10 cellular contexts compared by ENCODE assay signal in genomic region chr2:122960727-122961641, GRCh38.
DNase-seq lines count a peak whose midpoint lies in the region; ATAC-seq and TF ChIP-seq lines count a peak whose summit lies in the region.
"Had no signal": no experiment of that assay in that cellular context is flagged by ENCODE, and none has a peak within 500 bp of the region (broad histone marks: within the 10 kb centered on the region; RNA-seq: fewer than 3 reads in every experiment).

No MANE protein-coding gene starts in this region.

- CTCF ChIA-PET in Caco-2 (lab: Charles Lee) (interaction anchor here (0.6 kb wide), 1 partner anchor 638 kb away, joined by 3 read pairs; no protein-coding TSS in a partner anchor), HEK293T (lab: Yijun Ruan, JAX) (no interaction called here)

- H3K4me1 ChIP-seq in SJCRH30 (peaks cover 11% of the 10 kb centered on the region), Caco-2 (no peaks in the 10 kb centered on the region)

- H3K27me3 ChIP-seq in SJCRH30, result no peaks in the 10 kb centered on the region
- H3K27me3 ChIP-seq in Caco-2 (replicated peaks; ENCODE audit: control insufficient read depth, insufficient read depth, low read length), result no peaks in the 10 kb centered on the region
- H3K27me3 ChIP-seq: neutrophil had no signal

- H3K4me1 Mint-ChIP-seq in Caco-2 (ENCODE audit: low read depth, unreplicated experiment), result no peaks in the 10 kb centered on the region

- no peaks in the 10 kb centered on the region for H3K9me3 Mint-ChIP-seq in Caco-2 (ENCODE audit: unreplicated experiment)

- H3K4me3 ChIP-seq in SJCRH30, result no peak overlapping the region
- no peak overlapping the region for H3K4me3 ChIP-seq in Caco-2 (ENCODE audit: low read depth, low read length)
- H3K4me3 ChIP-seq: SK-N-MC had no signal

- no peak overlapping the region for H3K4me3 Mint-ChIP-seq in Caco-2 (ENCODE audit: unreplicated experiment)

- no peak for TF ChIP-seq CTCF in Caco-2 (IDR thresholded peaks at IDR 0.05; ENCODE audit: insufficient read depth in 1 of 2, low read depth in 1 of 2, low read length in 1 of 2, severe bottlenecking in 1 of 2, unreplicated experiment in 1 of 2)

- H3K27me3 Mint-ChIP-seq in Caco-2 (ENCODE audit: insufficient read depth, unreplicated experiment), result no peaks in the 10 kb centered on the region

- H3K9me3 ChIP-seq in SJCRH30 (replicated peaks), result no peaks in the 10 kb centered on the region
- H3K9me3 ChIP-seq in Caco-2, result no peaks in the 10 kb centered on the region
- H3K9me3 ChIP-seq: neutrophil had no signal

- H3K36me3 ChIP-seq in SJCRH30 (no peaks in the 10 kb centered on the region), Caco-2 (ENCODE audit: control insufficient read depth, insufficient read depth, low read length) (no peaks in the 10 kb centered on the region)
- H3K36me3 ChIP-seq: neutrophil had no signal

- BruUV-seq in Caco-2 (replicated peaks; lab: Mats Ljungman, UMichigan), result no TSS peak

- ATAC-seq in HG02870 (IDR thresholded peaks at IDR 0.05; ENCODE audit: unreplicated experiment), result no peak

- peak overlapping the region; percentile 26 for H3K27ac ChIP-seq in SJCRH30
- H3K27ac ChIP-seq: neutrophil, SK-N-MC had no signal

- H3K27ac Mint-ChIP-seq in Caco-2 (ENCODE audit: unreplicated experiment), result no peak overlapping the region

- POLR2A ChIA-PET in Caco-2 (lab: Charles Lee) (no interaction called here), HEK293T (lab: Yijun Ruan, JAX) (no interaction called here)

- DNase-seq in ELR (ENCODE audit: low read depth) (peak; percentile 84), NCI-H1694 treated with DMSO at 0.1 percent for 48 hours (lab: John Stamatoyannopoulos, UW) (peak; percentile 20), SJCRH30 (peak; percentile 44 to 71), kidney glomerular epithelial cell (lab: John Stamatoyannopoulos, UW) (peak; percentile 80), Caco-2 (no peak), HEK293T (ENCODE audit: extremely low spot score) (no peak), HUDEP-2 (lab: John Stamatoyannopoulos, UW; ENCODE audit: unreplicated experiment in 76 of 76) (no peak)

- no peaks in the 10 kb centered on the region for H3K36me3 Mint-ChIP-seq in Caco-2 (ENCODE audit: insufficient read depth, unreplicated experiment)

- intact Hi-C loops in Caco-2 (cut with micrococcal nuclease; ENCODE audit: unreplicated experiment), result no loop called here

TF ChIP-seq in HEK293T, 16 proteins besides CTCF, POLR2A, EP300 and RAD21:
- TF ChIP-seq CTBP1 (IDR thresholded peaks at IDR 0.05; ENCODE audit: borderline replicate concordance), result no peak
- no peak for TF ChIP-seq FOXA1 (IDR thresholded peaks at IDR 0.05)
- TF ChIP-seq SP1 (IDR thresholded peaks at IDR 0.05), result no peak
- TF ChIP-seq ELF4 (IDR thresholded peaks at IDR 0.05), result no peak
- no peak for TF ChIP-seq TARDBP (IDR thresholded peaks at IDR 0.05)
- no peak for TF ChIP-seq LEF1 (IDR thresholded peaks at IDR 0.05; ENCODE audit: borderline replicate concordance)
- no peak for TF ChIP-seq NFRKB (IDR thresholded peaks at IDR 0.05)

Comparison
In these comparisons a context has a peak if more than half of its experiments do, and no peak if none do; other contexts are left out.
1. DNase-seq: peak in ELR (single experiment), NCI-H1694 treated with DMSO at 0.1 percent for 48 hours (single experiment), SJCRH30 (2 of 2) and kidney glomerular epithelial cell (single experiment); none in Caco-2 (0 of 2), HEK293T (single experiment) and HUDEP-2 (0 of 76).